In the genomic region with DNA sequence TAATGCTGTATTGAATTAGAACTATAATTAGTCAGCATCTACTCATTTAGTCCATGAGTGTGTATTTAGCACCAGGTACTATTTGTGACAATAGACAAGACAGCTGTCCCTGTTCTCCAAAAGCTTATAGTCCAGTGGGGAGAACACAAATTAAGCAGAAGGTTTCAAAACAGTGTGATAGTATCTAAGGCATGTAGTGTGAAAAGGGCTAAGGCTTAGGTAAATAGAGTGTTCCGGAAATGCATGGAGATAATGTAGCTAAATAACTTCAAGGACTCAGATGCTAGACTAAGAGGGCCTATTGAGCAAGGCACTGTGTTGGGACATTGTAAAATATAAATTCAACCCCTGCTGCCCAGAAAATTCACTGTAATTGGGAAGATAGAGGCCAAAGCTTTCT, we compare ENCODE assay signal across 1 cellular context.
TF ChIP-seq lines count a peak whose summit lies in the region.

No MANE protein-coding gene starts in this region.

TF ChIP-seq in GM23338, 12 proteins besides CTCF, POLR2A, EP300 and RAD21 (continued from another document):
- TF ChIP-seq, protein P1, sequence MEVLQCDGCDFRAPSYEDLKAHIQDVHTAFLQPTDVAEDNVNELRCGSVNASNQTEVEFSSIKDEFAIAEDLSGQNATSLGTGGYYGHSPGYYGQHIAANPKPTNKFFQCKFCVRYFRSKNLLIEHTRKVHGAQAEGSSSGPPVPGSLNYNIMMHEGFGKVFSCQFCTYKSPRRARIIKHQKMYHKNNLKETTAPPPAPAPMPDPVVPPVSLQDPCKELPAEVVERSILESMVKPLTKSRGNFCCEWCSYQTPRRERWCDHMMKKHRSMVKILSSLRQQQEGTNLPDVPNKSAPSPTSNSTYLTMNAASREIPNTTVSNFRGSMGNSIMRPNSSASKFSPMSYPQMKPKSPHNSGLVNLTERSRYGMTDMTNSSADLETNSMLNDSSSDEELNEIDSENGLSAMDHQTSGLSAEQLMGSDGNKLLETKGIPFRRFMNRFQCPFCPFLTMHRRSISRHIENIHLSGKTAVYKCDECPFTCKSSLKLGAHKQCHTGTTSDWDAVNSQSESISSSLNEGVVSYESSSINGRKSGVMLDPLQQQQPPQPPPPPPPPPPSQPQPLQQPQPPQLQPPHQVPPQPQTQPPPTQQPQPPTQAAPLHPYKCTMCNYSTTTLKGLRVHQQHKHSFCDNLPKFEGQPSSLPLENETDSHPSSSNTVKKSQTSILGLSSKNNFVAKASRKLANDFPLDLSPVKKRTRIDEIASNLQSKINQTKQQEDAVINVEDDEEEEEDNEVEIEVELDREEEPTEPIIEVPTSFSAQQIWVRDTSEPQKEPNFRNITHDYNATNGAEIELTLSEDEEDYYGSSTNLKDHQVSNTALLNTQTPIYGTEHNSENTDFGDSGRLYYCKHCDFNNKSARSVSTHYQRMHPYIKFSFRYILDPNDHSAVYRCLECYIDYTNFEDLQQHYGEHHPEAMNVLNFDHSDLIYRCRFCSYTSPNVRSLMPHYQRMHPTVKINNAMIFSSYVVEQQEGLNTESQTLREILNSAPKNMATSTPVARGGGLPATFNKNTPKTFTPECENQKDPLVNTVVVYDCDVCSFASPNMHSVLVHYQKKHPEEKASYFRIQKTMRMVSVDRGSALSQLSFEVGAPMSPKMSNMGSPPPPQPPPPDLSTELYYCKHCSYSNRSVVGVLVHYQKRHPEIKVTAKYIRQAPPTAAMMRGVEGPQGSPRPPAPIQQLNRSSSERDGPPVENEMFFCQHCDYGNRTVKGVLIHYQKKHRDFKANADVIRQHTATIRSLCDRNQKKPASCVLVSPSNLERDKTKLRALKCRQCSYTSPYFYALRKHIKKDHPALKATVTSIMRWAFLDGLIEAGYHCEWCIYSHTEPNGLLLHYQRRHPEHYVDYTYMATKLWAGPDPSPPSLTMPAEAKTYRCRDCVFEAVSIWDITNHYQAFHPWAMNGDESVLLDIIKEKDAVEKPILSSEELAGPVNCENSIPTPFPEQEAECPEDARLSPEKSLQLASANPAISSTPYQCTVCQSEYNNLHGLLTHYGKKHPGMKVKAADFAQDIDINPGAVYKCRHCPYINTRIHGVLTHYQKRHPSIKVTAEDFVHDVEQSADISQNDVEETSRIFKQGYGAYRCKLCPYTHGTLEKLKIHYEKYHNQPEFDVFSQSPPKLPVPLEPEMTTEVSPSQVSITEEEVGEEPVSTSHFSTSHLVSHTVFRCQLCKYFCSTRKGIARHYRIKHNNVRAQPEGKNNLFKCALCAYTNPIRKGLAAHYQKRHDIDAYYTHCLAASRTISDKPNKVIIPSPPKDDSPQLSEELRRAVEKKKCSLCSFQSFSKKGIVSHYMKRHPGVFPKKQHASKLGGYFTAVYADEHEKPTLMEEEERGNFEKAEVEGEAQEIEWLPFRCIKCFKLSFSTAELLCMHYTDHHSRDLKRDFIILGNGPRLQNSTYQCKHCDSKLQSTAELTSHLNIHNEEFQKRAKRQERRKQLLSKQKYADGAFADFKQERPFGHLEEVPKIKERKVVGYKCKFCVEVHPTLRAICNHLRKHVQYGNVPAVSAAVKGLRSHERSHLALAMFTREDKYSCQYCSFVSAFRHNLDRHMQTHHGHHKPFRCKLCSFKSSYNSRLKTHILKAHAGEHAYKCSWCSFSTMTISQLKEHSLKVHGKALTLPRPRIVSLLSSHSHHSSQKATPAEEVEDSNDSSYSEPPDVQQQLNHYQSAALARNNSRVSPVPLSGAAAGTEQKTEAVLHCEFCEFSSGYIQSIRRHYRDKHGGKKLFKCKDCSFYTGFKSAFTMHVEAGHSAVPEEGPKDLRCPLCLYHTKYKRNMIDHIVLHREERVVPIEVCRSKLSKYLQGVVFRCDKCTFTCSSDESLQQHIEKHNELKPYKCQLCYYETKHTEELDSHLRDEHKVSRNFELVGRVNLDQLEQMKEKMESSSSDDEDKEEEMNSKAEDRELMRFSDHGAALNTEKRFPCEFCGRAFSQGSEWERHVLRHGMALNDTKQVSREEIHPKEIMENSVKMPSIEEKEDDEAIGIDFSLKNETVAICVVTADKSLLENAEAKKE (CRISPR knock-in tag; IDR thresholded peaks at IDR 0.05): no peak
- no peak for TF ChIP-seq JUNB (IDR thresholded peaks at IDR 0.05; ENCODE audit: unreplicated experiment)
- TF ChIP-seq, protein P2, sequence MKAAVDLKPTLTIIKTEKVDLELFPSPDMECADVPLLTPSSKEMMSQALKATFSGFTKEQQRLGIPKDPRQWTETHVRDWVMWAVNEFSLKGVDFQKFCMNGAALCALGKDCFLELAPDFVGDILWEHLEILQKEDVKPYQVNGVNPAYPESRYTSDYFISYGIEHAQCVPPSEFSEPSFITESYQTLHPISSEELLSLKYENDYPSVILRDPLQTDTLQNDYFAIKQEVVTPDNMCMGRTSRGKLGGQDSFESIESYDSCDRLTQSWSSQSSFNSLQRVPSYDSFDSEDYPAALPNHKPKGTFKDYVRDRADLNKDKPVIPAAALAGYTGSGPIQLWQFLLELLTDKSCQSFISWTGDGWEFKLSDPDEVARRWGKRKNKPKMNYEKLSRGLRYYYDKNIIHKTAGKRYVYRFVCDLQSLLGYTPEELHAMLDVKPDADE (IDR thresholded peaks at IDR 0.05): no peak
- TF ChIP-seq EZH2phosphoT487 (IDR thresholded peaks at IDR 0.05; ENCODE audit: unreplicated experiment): no peak
